Comparison of ENCODE assay signal across 1 cellular context in genomic region chr4:125070869-125071268, GRCh38.
TF ChIP-seq lines count a peak whose summit lies in the region.

No MANE protein-coding gene starts in this region.

TF ChIP-seq in H1, 55 proteins besides CTCF, POLR2A, EP300 and RAD21 (continued from another document):
- TF ChIP-seq SIN3A (conservative IDR thresholded peaks at IDR 0.05 in 1 of 2, IDR thresholded peaks at IDR 0.05 in 1 of 2; ENCODE audit: low read depth in 1 of 2, low read length in 2 of 2) (no peak), JUN (IDR thresholded peaks at IDR 0.05; ENCODE audit: low read depth, low read length) (no peak), SP2 (IDR thresholded peaks at IDR 0.05; ENCODE audit: low read length) (no peak), NRF1 (IDR thresholded peaks at IDR 0.05; ENCODE audit: low read depth, low read length) (no peak), TAF1 (IDR thresholded peaks at IDR 0.05; ENCODE audit: low read depth, low read length) (no peak), ATF2 (IDR thresholded peaks at IDR 0.05; ENCODE audit: low read length) (no peak), GTF2F1 (IDR thresholded peaks at IDR 0.05; ENCODE audit: borderline replicate concordance, low read depth, low read length) (no peak)
